ENCODE assay signal across 24 cellular contexts in the genomic region with DNA sequence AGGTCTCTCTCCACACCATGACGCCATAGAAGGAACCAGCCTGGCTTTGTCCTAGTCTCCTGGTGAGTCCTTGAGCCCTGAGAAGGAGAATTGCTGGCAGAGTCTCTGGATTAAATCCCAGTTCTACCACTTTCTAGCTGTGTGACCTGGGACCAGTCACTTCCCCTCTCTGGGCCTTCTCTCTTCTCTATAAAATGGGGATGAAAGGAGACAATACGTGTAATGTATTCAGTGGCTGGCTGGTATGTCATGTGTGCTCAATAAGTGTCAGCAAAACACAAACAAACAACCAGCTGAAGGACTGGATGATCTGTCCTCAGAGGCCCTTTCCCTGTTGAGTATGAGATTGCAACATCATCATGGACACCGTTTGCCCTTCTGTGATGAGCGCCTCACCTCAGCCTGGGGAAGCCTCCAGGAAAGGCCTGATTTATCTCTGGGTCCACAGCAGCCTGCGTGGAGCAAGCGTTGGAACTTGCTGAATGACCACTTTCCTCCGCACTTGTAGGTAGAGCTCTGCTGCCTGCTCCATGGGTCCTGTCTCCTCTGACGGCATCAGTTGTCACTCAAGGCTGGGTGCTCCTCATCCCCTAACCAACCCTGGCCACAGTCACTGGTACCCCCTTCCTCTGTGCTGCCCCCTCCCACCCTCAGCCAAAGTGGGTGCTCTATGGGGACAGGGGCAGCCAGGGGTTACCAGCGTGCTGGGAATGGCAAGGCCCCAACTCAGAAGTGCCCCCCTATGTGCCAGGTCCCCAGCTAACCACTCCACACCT. TPM values are rescaled to one million over a fixed set of nuclear protein-coding genes. Genes with fewer than 3 reads are reported as not detected.
DNase-seq lines count a peak whose midpoint lies in the region; ATAC-seq and TF ChIP-seq lines count a peak whose summit lies in the region.
"Had no signal": no experiment of that assay in that cellular context is flagged by ENCODE, and none has a peak within 500 bp of the region (broad histone marks: within the 10 kb centered on the region; RNA-seq: fewer than 3 reads in every experiment).

No MANE protein-coding gene starts in this region.

- H3K79me2 ChIP-seq in SK-N-SH (ENCODE audit: insufficient read depth) (no peaks in the 10 kb centered on the region), hepatocyte (no peaks in the 10 kb centered on the region), MM.1S (ENCODE audit: low read length) (no peaks in the 10 kb centered on the region)

- H4K20me1 ChIP-seq in SK-N-SH (ENCODE audit: insufficient read depth) = no peaks in the 10 kb centered on the region
- no peaks in the 10 kb centered on the region for H4K20me1 ChIP-seq in hepatocyte (ENCODE audit: insufficient read depth, poor library complexity, severe bottlenecking)
- H4K20me1 ChIP-seq in MM.1S (ENCODE audit: insufficient read depth, low read length) = no peaks in the 10 kb centered on the region

- no peak overlapping the region for H3K4me2 ChIP-seq in SK-N-SH
- no peak overlapping the region for H3K4me2 ChIP-seq in hepatocyte
- H3K4me2 ChIP-seq in MM.1S (ENCODE audit: low read depth, low read length) = no peak overlapping the region

- POLR2A ChIA-PET in SK-N-SH (lab: Yijun Ruan, JAX) = no interaction called here

- DNase-seq in SK-N-SH (peak; percentile 14), adipocyte (ENCODE audit: low read depth) (peak; percentile 17), hepatocyte (ENCODE audit: low spot score) (peak; percentile 55), HAP-1 (ENCODE audit: low spot score in 2 of 2) (no peak), MM.1S (no peak)
- DNase-seq in activated CD8-positive, alpha-beta memory T cell treated with anti-CD3 and anti-CD28 coated beads for 24 hours = no peak
- DNase-seq: activated CD4-positive, alpha-beta T cell treated with anti-CD3 and anti-CD28 coated beads for 1 hour; activated T-cell treated with anti-CD3 and anti-CD28 coated beads, Interleukin-2, amount 50 U/mL, for 72 hours; C1 segment of cervical spinal cord; gastrocnemius medialis; naive thymus-derived CD8-positive, alpha-beta T cell; NCI-H1436; NCI-H82; stimulated activated CD4-positive, alpha-beta T cell treated with anti-CD3 and anti-CD28 coated beads, Interleukin-2, amount 100 ng/mL, for 48 hours; stomach; upper lobe of left lung had no signal

- in situ Hi-C loops in HAP-1 (cut with MboI; ENCODE audit: low sequenced_read_pairs) = no loop called here

- H3K9me3 ChIP-seq in SK-N-SH = no peaks in the 10 kb centered on the region
- no peaks in the 10 kb centered on the region for H3K9me3 ChIP-seq in adipocyte (ENCODE audit: control insufficient read depth, low read length)
- no peaks in the 10 kb centered on the region for H3K9me3 ChIP-seq in hepatocyte (ENCODE audit: low read depth)
- H3K9me3 ChIP-seq in HAP-1 = no peaks in the 10 kb centered on the region
- no peaks in the 10 kb centered on the region for H3K9me3 ChIP-seq in MM.1S (replicated peaks; ENCODE audit: insufficient read depth, low read length)
- H3K9me3 ChIP-seq: gastrocnemius medialis, pancreas, stomach, upper lobe of left lung had no signal

- no peak for TF ChIP-seq EP300 in SK-N-SH (IDR thresholded peaks at IDR 0.05; ENCODE audit: borderline replicate concordance in 1 of 2, low read depth in 1 of 2, low read length in 1 of 2)

- CTCF ChIA-PET in SK-N-SH (lab: Yijun Ruan, JAX) = interaction anchor here (0.8 to 5.0 kb wide), 7 partner anchors 9 to 101 kb away, joined by 3 to 21 read pairs (median 4); no protein-coding TSS in a partner anchor

- peaks cover 0 to 31% of the 10 kb centered on the region in 2 experiments; a peak in 2 of 4 replicates for H3K4me1 ChIP-seq in SK-N-SH (ENCODE audit: control insufficient read depth in 1 of 2, insufficient read depth in 2 of 2, low read depth in 1 of 2, low read length in 1 of 2)
- H3K4me1 ChIP-seq in adipocyte (ENCODE audit: control insufficient read depth, insufficient read depth, low read length) = no peaks in the 10 kb centered on the region
- peaks cover 8% of the 10 kb centered on the region for H3K4me1 ChIP-seq in hepatocyte (ENCODE audit: insufficient read depth)
- no peaks in the 10 kb centered on the region for H3K4me1 ChIP-seq in HAP-1
- H3K4me1 ChIP-seq in MM.1S (ENCODE audit: low read length) = peaks cover 11% of the 10 kb centered on the region
- H3K4me1 ChIP-seq: gastrocnemius medialis, pancreas had no signal

- H3K9ac ChIP-seq in SK-N-SH (no peak overlapping the region), adipocyte (ENCODE audit: low read length) (no peak overlapping the region), MM.1S (ENCODE audit: low read length) (no peak overlapping the region)

- H3K36me3 ChIP-seq in SK-N-SH (replicated peaks in 1 of 2; ENCODE audit: control insufficient read depth in 1 of 2, insufficient read depth in 2 of 2, low read length in 1 of 2) (no peaks in the 10 kb centered on the region), adipocyte (ENCODE audit: control insufficient read depth, insufficient read depth, low read length, severe bottlenecking) (no peaks in the 10 kb centered on the region), hepatocyte (replicated peaks; ENCODE audit: insufficient read depth, low read depth) (no peaks in the 10 kb centered on the region), HAP-1 (replicated peaks) (no peaks in the 10 kb centered on the region), MM.1S (replicated peaks; ENCODE audit: insufficient read depth, low read length) (no peaks in the 10 kb centered on the region)
- H3K36me3 ChIP-seq: gastrocnemius medialis, pancreas, stomach, upper lobe of left lung had no signal

- H3K4me3 ChIP-seq in SK-N-SH (ENCODE audit: low read depth in 2 of 2, low read length in 1 of 2) (no peak overlapping the region), adipocyte (ENCODE audit: low read length) (no peak overlapping the region), hepatocyte (no peak overlapping the region), HAP-1 (no peak overlapping the region), MM.1S (ENCODE audit: low read length) (no peak overlapping the region)
- H3K4me3 ChIP-seq: coronary artery, gastrocnemius medialis, pancreas, stomach, upper lobe of left lung had no signal

- H3K27me3 ChIP-seq in SK-N-SH (ENCODE audit: insufficient read depth) (0 out of 2 replicates have a peak, but pooled peaks cover 3% of the 10 kb centered on the region), adipocyte (replicated peaks; ENCODE audit: control insufficient read depth, insufficient read depth, low read length) (peaks cover 30% of the 10 kb centered on the region), hepatocyte (peaks cover 4% of the 10 kb centered on the region), HAP-1 (ENCODE audit: low read depth) (no peaks in the 10 kb centered on the region), MM.1S (replicated peaks; ENCODE audit: insufficient read depth, low read length) (0 out of 2 replicates have a peak, but pooled peaks cover 2% of the 10 kb centered on the region)
- H3K27me3 ChIP-seq: pancreas had no signal

- H3K27ac ChIP-seq in SK-N-SH (ENCODE audit: low read depth in 2 of 2, low read length in 1 of 2) (no peak overlapping the region), hepatocyte (no peak overlapping the region), MM.1S (ENCODE audit: low read length) (no peak overlapping the region)
- H3K27ac ChIP-seq: coronary artery, gastrocnemius medialis, pancreas, stomach, upper lobe of left lung had no signal

- no peak for ATAC-seq in SK-N-SH treated with all-trans-retinoic acid at 6 μM for 48 hours
- ATAC-seq in HG03457 (IDR thresholded peaks at IDR 0.05; ENCODE audit: unreplicated experiment) = no peak
- ATAC-seq: activated T-cell treated with anti-CD3 and anti-CD28 coated beads, Interleukin-2, amount 50 U/mL, for 72 hours; gastrocnemius medialis; naive thymus-derived CD8-positive, alpha-beta T cell; pancreas had no signal

- no peak for TF ChIP-seq CTCF in SK-N-SH (IDR thresholded peaks at IDR 0.05)
- TF ChIP-seq CTCF in hepatocyte (IDR thresholded peaks at IDR 0.05; ENCODE audit: poor library complexity) = no peak
- TF ChIP-seq CTCF in MM.1S (IDR thresholded peaks at IDR 0.05; ENCODE audit: low read length) = no peak

- H3F3A ChIP-seq in SK-N-SH (replicated peaks; ENCODE audit: insufficient read depth) (no peaks in the 10 kb centered on the region), MM.1S (ENCODE audit: insufficient read depth, low read length) (no peaks in the 10 kb centered on the region)

- H3K9me2 ChIP-seq in SK-N-SH = no peaks in the 10 kb centered on the region
- no peaks in the 10 kb centered on the region for H3K9me2 ChIP-seq in hepatocyte (replicated peaks; ENCODE audit: insufficient read depth)
- no peaks in the 10 kb centered on the region for H3K9me2 ChIP-seq in MM.1S (replicated peaks; ENCODE audit: insufficient read depth, low read length)

- WGBS in SK-N-SH (ENCODE audit: low lambda C conversion rate) = 86% methylated on average over 7 of the region's 9 CpGs
- 78% methylated on average over 9 of the region's 9 CpGs for WGBS in hepatocyte (ENCODE audit: low lambda C conversion rate, missing lambda C conversion rate)

- no peak for TF ChIP-seq RAD21 in SK-N-SH (IDR thresholded peaks at IDR 0.05; ENCODE audit: low read length)

- H2AFZ ChIP-seq in SK-N-SH (ENCODE audit: low read depth) (no peak overlapping the region), hepatocyte (no peak overlapping the region), MM.1S (ENCODE audit: low read length) (no peak overlapping the region)

TF ChIP-seq in SK-N-SH, 30 proteins besides CTCF, POLR2A, EP300 and RAD21 (continues in another document):
- TF ChIP-seq SIN3A (IDR thresholded peaks at IDR 0.05; ENCODE audit: borderline replicate concordance, low read depth, low read length) (no peak), RXRA (IDR thresholded peaks at IDR 0.05; ENCODE audit: borderline replicate concordance, low read depth) (no peak)

TF ChIP-seq in SK-N-SH treated with all-trans-retinoic acid at 6 μM for 48 hours, 23 proteins besides CTCF, POLR2A, EP300 and RAD21 (continues in another document):
- no peak for TF ChIP-seq ZFP3 (CRISPR knock-in tag; IDR thresholded peaks at IDR 0.05)
- TF ChIP-seq, protein P1, sequence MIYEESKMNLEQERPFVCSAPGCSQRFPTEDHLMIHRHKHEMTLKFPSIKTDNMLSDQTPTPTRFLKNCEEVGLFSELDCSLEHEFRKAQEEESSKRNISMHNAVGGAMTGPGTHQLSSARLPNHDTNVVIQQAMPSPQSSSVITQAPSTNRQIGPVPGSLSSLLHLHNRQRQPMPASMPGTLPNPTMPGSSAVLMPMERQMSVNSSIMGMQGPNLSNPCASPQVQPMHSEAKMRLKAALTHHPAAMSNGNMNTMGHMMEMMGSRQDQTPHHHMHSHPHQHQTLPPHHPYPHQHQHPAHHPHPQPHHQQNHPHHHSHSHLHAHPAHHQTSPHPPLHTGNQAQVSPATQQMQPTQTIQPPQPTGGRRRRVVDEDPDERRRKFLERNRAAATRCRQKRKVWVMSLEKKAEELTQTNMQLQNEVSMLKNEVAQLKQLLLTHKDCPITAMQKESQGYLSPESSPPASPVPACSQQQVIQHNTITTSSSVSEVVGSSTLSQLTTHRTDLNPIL (CRISPR knock-in tag; IDR thresholded peaks at IDR 0.05; ENCODE audit: low read depth) = no peak
- TF ChIP-seq CSDC2 (CRISPR knock-in tag; IDR thresholded peaks at IDR 0.05) = no peak
- TF ChIP-seq PPARA (CRISPR knock-in tag; IDR thresholded peaks at IDR 0.05; ENCODE audit: borderline replicate concordance) = no peak

RNA-seq across cellular contexts. Expression of a gene that starts 3.6 kb away (rescaled TPM):
- not detected in 2 replicates for polyA plus RNA-seq in SK-N-SH (2012; rRNA removed)
- not detected in 2 replicates for polyA plus RNA-seq in SK-N-SH (2012; cell fraction: cytosol; rRNA removed)
- 0.02 and 0.09 TPM in 2 replicates for polyA plus RNA-seq in SK-N-SH (2012; cell fraction: nucleus; rRNA removed)
- 0.07 and 0.20 TPM in 2 replicates for total RNA-seq in hepatocyte
- 0.13 and 0.36 TPM in 2 replicates for polyA plus RNA-seq in hepatocyte
- total RNA-seq: A673; activated CD8-positive, alpha-beta memory T cell treated with anti-CD3 and anti-CD28 coated beads for 36 hours; gastrocnemius medialis; kidney epithelial cell; mesenteric fat pad; naive thymus-derived CD8-positive, alpha-beta T cell; stomach had no signal
- polyA plus RNA-seq: naive thymus-derived CD8-positive, alpha-beta T cell had no signal

Comparison
In these comparisons a context has a peak if more than half of its experiments do, and no peak if none do; other contexts are left out.
1. DNase-seq: peak in SK-N-SH (single experiment), adipocyte (single experiment) and hepatocyte (single experiment); none in HAP-1 (0 of 2), activated CD8-positive, alpha-beta memory T cell treated with anti-CD3 and anti-CD28 coated beads for 24 hours (single experiment) and MM.1S (single experiment).